24 cellular contexts compared by ENCODE assay signal in the genomic region with DNA sequence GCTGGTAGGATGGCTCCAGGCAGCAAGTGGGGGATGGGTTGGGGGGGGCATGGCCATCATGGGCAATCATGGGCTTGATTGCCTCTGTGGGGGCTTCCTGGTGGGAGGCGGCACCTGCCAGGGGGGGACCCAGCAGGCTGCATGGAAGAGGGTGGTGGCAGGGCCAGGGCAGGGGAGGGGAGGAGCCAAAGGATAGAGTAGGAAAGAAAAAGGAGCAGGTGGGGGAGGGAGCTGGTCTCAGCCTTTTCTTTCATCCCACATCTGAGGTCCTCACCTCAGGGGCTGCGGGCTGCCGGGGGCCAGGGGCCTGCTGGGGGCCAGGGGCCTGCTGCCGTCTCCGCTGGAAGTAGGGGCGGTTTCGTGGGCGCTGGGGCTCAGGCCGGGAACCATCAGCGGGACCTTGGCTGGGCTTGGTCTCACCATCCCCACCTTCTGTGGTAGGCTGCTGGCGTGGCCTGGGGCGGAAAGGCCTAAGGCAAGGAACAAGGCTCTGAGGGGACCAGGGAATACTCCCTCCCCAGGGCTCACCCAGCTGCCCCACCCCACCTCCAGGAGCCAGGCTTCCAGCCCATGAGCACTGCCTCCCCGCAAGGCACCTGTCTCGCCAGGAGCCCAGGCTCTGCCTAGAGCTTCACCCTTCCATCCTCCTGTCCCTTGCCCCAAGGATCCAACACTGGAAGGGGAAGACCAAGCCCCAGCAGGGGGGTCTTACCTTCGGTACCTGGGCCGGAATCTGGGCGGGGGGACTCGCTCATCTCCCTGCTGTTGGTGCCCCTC. TPM values are rescaled to one million over a fixed set of nuclear protein-coding genes. Genes with fewer than 3 reads are reported as not detected.
DNase-seq lines count a peak whose midpoint lies in the region; ATAC-seq and TF ChIP-seq lines count a peak whose summit lies in the region.
"Had no signal": no experiment of that assay in that cellular context is flagged by ENCODE, and none has a peak within 500 bp of the region (broad histone marks: within the 10 kb centered on the region; RNA-seq: fewer than 3 reads in every experiment).

No MANE protein-coding gene starts in this region.

- no peak overlapping the region for H2AFZ ChIP-seq in SK-N-SH (ENCODE audit: low read depth)

- no peak overlapping the region for H3K4me3 ChIP-seq in SK-N-SH (ENCODE audit: low read depth in 2 of 2, low read length in 1 of 2)
- no peak overlapping the region for H3K4me3 ChIP-seq in stomach smooth muscle (ENCODE audit: low read length in 2 of 2)
- H3K4me3 ChIP-seq in spleen: no peak overlapping the region
- H3K4me3 ChIP-seq: BLaER1, GM12878, HAP-1, MG63 had no signal

- TF ChIP-seq EP300 in SK-N-SH (IDR thresholded peaks at IDR 0.05; ENCODE audit: borderline replicate concordance in 1 of 2, low read depth in 1 of 2, low read length in 1 of 2): no peak

- H3K9ac ChIP-seq in SK-N-SH: no peak overlapping the region
- H3K9ac ChIP-seq in stomach smooth muscle (ENCODE audit: low read length in 2 of 2): no peak overlapping the region
- H3K9ac ChIP-seq: BLaER1 had no signal

- DNase-seq in SK-N-SH (peak; percentile 29), Right ventricle myocardium superior (no peak), iPS-NIHi11 (ENCODE audit: low spot score) (peak; percentile 27), spleen (no peak), NCI-H748 (lab: John Stamatoyannopoulos, UW; ENCODE audit: unreplicated experiment) (no peak)
- DNase-seq: CD8-positive, alpha-beta T cell; DND-41; IMR-90; Karpas-422; MG63; NCI-H1105 treated with DMSO at 0.1 percent for 48 hours; NCI-H1694 treated with DMSO at 0.1 percent for 48 hours; NCI-H2107; NCI-H226; NCI-H526; SHP77 treated with DMSO at 0.1 percent for 48 hours had no signal

- H3K9me3 ChIP-seq in SK-N-SH: no peaks in the 10 kb centered on the region
- no peaks in the 10 kb centered on the region for H3K9me3 ChIP-seq in stomach smooth muscle (ENCODE audit: control insufficient read depth in 2 of 2, low read length in 2 of 2)
- no peaks in the 10 kb centered on the region for H3K9me3 ChIP-seq in spleen
- H3K9me3 ChIP-seq: BLaER1, HAP-1, MG63 had no signal

- H3K4me1 ChIP-seq in SK-N-SH (ENCODE audit: control insufficient read depth in 1 of 2, insufficient read depth in 2 of 2, low read depth in 1 of 2, low read length in 1 of 2) (peaks cover 0 to 3% of the 10 kb centered on the region in 2 experiments; a peak in 1 of 4 replicates), stomach smooth muscle (ENCODE audit: control insufficient read depth, insufficient read depth, low read length) (peaks cover 52% of the 10 kb centered on the region), spleen (peaks cover 0 to 15% (median 8%) of the 10 kb centered on the region in 6 donors)

- H3K9me2 ChIP-seq in SK-N-SH: no peaks in the 10 kb centered on the region

- no peak overlapping the region for H3K4me2 ChIP-seq in SK-N-SH
- H3K4me2 ChIP-seq: BLaER1 had no signal

- CTCF ChIA-PET in SK-N-SH (lab: Yijun Ruan, JAX): interaction anchor here (0.9 to 1.6 kb wide), 3 partner anchors 9 to 244 kb away, joined by 3 to 11 read pairs (median 4); a partner anchor contains a TSS

- no peak for TF ChIP-seq POLR2A in spleen (IDR thresholded peaks at IDR 0.05)

- 44% methylated on average over 8 of the region's 18 CpGs for WGBS in SK-N-SH (ENCODE audit: low lambda C conversion rate)
- WGBS in spleen, 5 donors: 86 to 90% (median 88%) methylated on average over 15 to 18 of the region's 18 CpGs

- H3K79me2 ChIP-seq in SK-N-SH (ENCODE audit: insufficient read depth): no peaks in the 10 kb centered on the region

- peaks cover 5% of the 10 kb centered on the region for H3F3A ChIP-seq in SK-N-SH (replicated peaks; ENCODE audit: insufficient read depth)

- H3K36me3 ChIP-seq in SK-N-SH (replicated peaks in 1 of 2; ENCODE audit: control insufficient read depth in 1 of 2, insufficient read depth in 2 of 2, low read length in 1 of 2): no peaks in the 10 kb centered on the region
- H3K36me3 ChIP-seq in stomach smooth muscle (ENCODE audit: control insufficient read depth in 2 of 2, insufficient read depth in 2 of 2, low read length in 2 of 2): peaks cover 21 to 23% of the 10 kb centered on the region in 2 donors
- H3K36me3 ChIP-seq in spleen: no peaks in the 10 kb centered on the region
- H3K36me3 ChIP-seq: BLaER1, HAP-1, MG63 had no signal

- no peak for TF ChIP-seq RAD21 in SK-N-SH (IDR thresholded peaks at IDR 0.05; ENCODE audit: low read length)

- TF ChIP-seq CTCF in SK-N-SH (IDR thresholded peaks at IDR 0.05) (no peak), spleen (IDR thresholded peaks at IDR 0.05 in 8 of 11, conservative IDR thresholded peaks at IDR 0.05 in 3 of 11) (no peak)

- ATAC-seq in SK-N-SH treated with all-trans-retinoic acid at 6 μM for 48 hours (no peak), Right ventricle myocardium superior (ENCODE audit: poor library complexity) (peak; percentile 16), GM19023 (IDR thresholded peaks at IDR 0.05; ENCODE audit: unreplicated experiment) (no peak)
- ATAC-seq: CD8-positive, alpha-beta T cell; GM12878 had no signal

- no peaks in the 10 kb centered on the region for H4K20me1 ChIP-seq in SK-N-SH (ENCODE audit: insufficient read depth)
- H4K20me1 ChIP-seq: BLaER1 had no signal

- H3K27me3 ChIP-seq in SK-N-SH (ENCODE audit: insufficient read depth) (peaks cover 30% of the 10 kb centered on the region; the same call in 1 of the 2 replicates), stomach smooth muscle (ENCODE audit: control insufficient read depth in 1 of 2, insufficient read depth in 2 of 2, low read length in 2 of 2) (peaks cover 0 to 11% of the 10 kb centered on the region in 2 donors), spleen (replicated peaks in 1 of 7) (peaks cover 0 to 95% (median 18%) of the 10 kb centered on the region in 7 donors)
- H3K27me3 ChIP-seq: MG63 had no signal

- intact Hi-C loops in Right ventricle myocardium superior (cut with DNase I) (no loop called here), spleen (cut with DNase I; ENCODE audit: low total_unique reads) (loop anchor here (10.0 kb wide), 1 partner anchor 55 kb away; no protein-coding TSS in a partner anchor)

- POLR2A ChIA-PET in SK-N-SH (lab: Yijun Ruan, JAX): no interaction called here

- no peak overlapping the region for H3K27ac ChIP-seq in SK-N-SH (ENCODE audit: low read depth in 2 of 2, low read length in 1 of 2)
- peak overlapping the region; percentile 24 for H3K27ac ChIP-seq in stomach smooth muscle (ENCODE audit: low read length)
- H3K27ac ChIP-seq in spleen: no peak overlapping the region
- H3K27ac ChIP-seq: 22Rv1, BLaER1 had no signal

TF ChIP-seq in SK-N-SH, 30 proteins besides CTCF, POLR2A, EP300 and RAD21 (continues in another document):
- TF ChIP-seq, protein P1, sequence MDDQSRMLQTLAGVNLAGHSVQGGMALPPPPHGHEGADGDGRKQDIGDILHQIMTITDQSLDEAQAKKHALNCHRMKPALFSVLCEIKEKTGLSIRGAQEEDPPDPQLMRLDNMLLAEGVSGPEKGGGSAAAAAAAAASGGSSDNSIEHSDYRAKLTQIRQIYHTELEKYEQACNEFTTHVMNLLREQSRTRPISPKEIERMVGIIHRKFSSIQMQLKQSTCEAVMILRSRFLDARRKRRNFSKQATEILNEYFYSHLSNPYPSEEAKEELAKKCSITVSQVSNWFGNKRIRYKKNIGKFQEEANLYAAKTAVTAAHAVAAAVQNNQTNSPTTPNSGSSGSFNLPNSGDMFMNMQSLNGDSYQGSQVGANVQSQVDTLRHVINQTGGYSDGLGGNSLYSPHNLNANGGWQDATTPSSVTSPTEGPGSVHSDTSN (IDR thresholded peaks at IDR 0.05): no peak
- TF ChIP-seq MXI1 (IDR thresholded peaks at IDR 0.05; ENCODE audit: low read depth, low read length): no peak

RNA-seq across cellular contexts. Expression of a gene that starts 5.0 kb away (rescaled TPM):
- polyA plus RNA-seq in SK-N-SH (2012; rRNA removed) (0.36 and 0.54 TPM in 2 replicates), spleen (under 1 TPM; 0.09 to 0.22 (median 0.12) TPM)
- 0.31 and 0.41 TPM in 2 replicates for polyA plus RNA-seq in SK-N-SH (2012; cell fraction: cytosol; rRNA removed)
- 1.9 and 2.0 TPM in 2 replicates for polyA plus RNA-seq in SK-N-SH (2012; cell fraction: nucleus; rRNA removed)
- total RNA-seq in Right ventricle myocardium superior (0.75 TPM), spleen (under 1 TPM in 3 of 7 donors, not detected in 4; 0.11 to 0.40 (median 0.19) TPM)
- total RNA-seq: CD8-positive, alpha-beta T cell; GM12878; HT1080; IMR-90 had no signal
- polyA plus RNA-seq: GM12878 had no signal

RNA-seq across cellular contexts. Expression of a gene that starts 7.9 kb away (rescaled TPM):
- polyA plus RNA-seq in SK-N-SH (2012; rRNA removed): 0.44 and 0.54 TPM in 2 replicates
- 0.14 and 0.24 TPM in 2 replicates for polyA plus RNA-seq in SK-N-SH (2012; cell fraction: cytosol; rRNA removed)
- polyA plus RNA-seq in SK-N-SH (2012; cell fraction: nucleus; rRNA removed): 0.83 and 1.3 TPM in 2 replicates
- total RNA-seq in Right ventricle myocardium superior: 141 TPM
- total RNA-seq in spleen: 1 to 10 TPM in 1 of 7 donors, under 1 TPM in 6; 0.39 to 1.6 (median 0.51) TPM
- under 1 TPM; 0.07 to 0.56 (median 0.29) TPM for polyA plus RNA-seq in spleen
- total RNA-seq: CD8-positive, alpha-beta T cell; IMR-90 had no signal

RNA-seq across cellular contexts. Expression of a gene that starts 18.0 kb away (rescaled TPM):
- 711 and 971 TPM in 2 replicates for polyA plus RNA-seq in SK-N-SH (2012; rRNA removed)
- polyA plus RNA-seq in SK-N-SH (2012; cell fraction: cytosol; rRNA removed): 580 and 792 TPM in 2 replicates
- polyA plus RNA-seq in SK-N-SH (2012; cell fraction: nucleus; rRNA removed): 284 and 445 TPM in 2 replicates
- 295 TPM for total RNA-seq in Right ventricle myocardium superior
- total RNA-seq in spleen: 100 to 1,000 TPM; 117 to 326 (median 244) TPM
- polyA plus RNA-seq in spleen: 100 to 1,000 TPM; 310 to 426 (median 376) TPM

RNA-seq across cellular contexts. Expression of a gene that starts 25.7 kb away (rescaled TPM):
- polyA plus RNA-seq in SK-N-SH (2012; rRNA removed) (67.0 and 102 TPM in 2 replicates), spleen (10 to 100 TPM; 56.6 to 73.2 (median 70.9) TPM)
- polyA plus RNA-seq in SK-N-SH (2012; cell fraction: cytosol; rRNA removed): 75.9 and 78.5 TPM in 2 replicates
- polyA plus RNA-seq in SK-N-SH (2012; cell fraction: nucleus; rRNA removed): 216 and 229 TPM in 2 replicates
- total RNA-seq in Right ventricle myocardium superior (68.8 TPM), spleen (100 to 1,000 TPM in 2 of 7 donors, 10 to 100 TPM in 5; 54.1 to 123 (median 65.4) TPM)

RNA-seq across cellular contexts. Expression of a gene that starts 27.2 kb away (rescaled TPM):
- polyA plus RNA-seq in SK-N-SH (2012; rRNA removed) (2.9 and 5.0 TPM in 2 replicates), spleen (1 to 10 TPM; 2.9 to 6.0 (median 4.3) TPM)
- 2.5 and 3.8 TPM in 2 replicates for polyA plus RNA-seq in SK-N-SH (2012; cell fraction: cytosol; rRNA removed)
- polyA plus RNA-seq in SK-N-SH (2012; cell fraction: nucleus; rRNA removed): 10.4 and 12.1 TPM in 2 replicates
- total RNA-seq in Right ventricle myocardium superior (0.94 TPM), spleen (1 to 10 TPM in 6 of 7 donors, under 1 TPM in 1; 0.74 to 6.6 (median 2.4) TPM)
- total RNA-seq: HT1080 had no signal

Comparison
In these comparisons a context has a peak if more than half of its experiments do, and no peak if none do; other contexts are left out.
1. DNase-seq: peak in SK-N-SH (single experiment) and iPS-NIHi11 (single experiment); none in Right ventricle myocardium superior (single experiment), spleen (single experiment) and NCI-H748 (single experiment).
2. RNA of a gene that starts 7.9 kb away (total RNA-seq): 141 TPM in Right ventricle myocardium superior (single experiment); 0.39 to 1.6 TPM in spleen; every median in the first group is over 10 times any median in the second.